Comparison of ENCODE assay signal across 1 cellular context in the genomic region with DNA sequence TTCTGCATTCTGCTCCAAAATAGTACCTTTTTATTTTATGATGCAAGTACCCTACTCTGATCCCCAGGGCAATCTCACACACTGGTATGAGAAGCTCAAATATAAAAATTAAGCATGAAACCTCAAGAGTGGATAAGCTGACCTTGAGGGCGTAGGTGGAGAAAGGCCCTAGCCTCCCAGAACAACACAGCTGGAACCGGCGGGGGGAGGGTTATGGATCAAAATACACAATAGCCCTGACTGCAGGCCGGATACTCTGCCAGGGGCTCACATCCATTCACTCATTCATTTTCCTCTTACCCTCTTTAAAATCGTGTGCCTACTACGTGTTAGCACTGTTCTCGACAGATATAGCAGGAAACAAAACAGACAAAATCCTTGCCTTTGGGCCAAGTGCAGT.
TF ChIP-seq lines count a peak whose summit lies in the region.

No MANE protein-coding gene starts in this region.

TF ChIP-seq in A549, 52 proteins besides CTCF, POLR2A, EP300 and RAD21 (continued from another document):
- TF ChIP-seq RCOR1 (IDR thresholded peaks at IDR 0.05; ENCODE audit: low read depth, low read length) (no peak), NPAS2 (CRISPR knock-in tag; IDR thresholded peaks at IDR 0.05; ENCODE audit: borderline replicate concordance) (no peak)
TF ChIP-seq in A549: peak in this region for 0.
